Comparison of ENCODE assay signal across 1 cellular context in the genomic region with DNA sequence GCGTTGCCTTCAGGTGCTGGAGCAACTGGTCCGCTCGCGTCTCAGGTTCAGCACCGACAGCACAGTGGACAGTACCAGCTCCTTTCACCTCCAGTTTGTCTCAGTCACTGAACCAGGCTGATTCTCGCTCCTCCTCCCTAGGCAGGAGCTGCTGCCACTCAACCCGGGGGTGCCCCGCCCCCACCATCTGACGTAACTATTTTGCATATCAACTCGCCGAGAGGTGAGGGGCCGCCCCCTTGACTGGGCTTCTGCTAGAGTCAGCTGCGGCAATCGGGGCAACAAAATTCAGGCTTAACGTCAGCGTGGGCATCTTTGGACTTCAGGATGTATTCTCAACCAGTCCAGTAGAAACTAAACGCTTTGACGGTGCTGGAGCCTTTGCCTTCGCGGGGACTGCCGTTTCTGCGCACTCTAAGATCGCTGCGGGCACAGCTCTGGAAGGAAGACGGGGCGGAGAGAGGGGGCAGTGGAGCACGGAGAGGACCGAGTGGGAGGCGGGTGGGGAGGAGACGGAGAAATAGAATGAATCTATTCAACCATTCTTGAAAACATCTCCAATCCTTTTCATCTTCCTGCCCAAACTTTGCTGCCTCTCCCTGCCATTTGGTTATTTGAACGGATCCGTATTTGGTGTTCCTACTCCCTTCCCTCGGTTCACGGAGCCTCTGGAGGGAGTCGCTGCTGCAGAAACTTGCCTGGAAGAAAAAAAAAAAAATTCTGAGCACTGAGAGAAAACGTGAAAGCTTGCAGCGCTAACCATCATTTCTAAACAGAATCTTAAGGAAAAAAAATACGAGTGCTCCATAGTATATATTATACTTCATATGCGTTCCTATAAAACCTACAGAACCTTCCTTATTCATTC.
TF ChIP-seq lines count a peak whose summit lies in the region.

A gene (minus strand): TSS at position 109 of the 868 bp plus-strand sequence. CDS start 52,604 bp downstream, outside the sequence.

TF ChIP-seq in WTC11, 78 proteins besides CTCF, POLR2A, EP300 and RAD21 (continued from another document):
- TF ChIP-seq, protein P1, sequence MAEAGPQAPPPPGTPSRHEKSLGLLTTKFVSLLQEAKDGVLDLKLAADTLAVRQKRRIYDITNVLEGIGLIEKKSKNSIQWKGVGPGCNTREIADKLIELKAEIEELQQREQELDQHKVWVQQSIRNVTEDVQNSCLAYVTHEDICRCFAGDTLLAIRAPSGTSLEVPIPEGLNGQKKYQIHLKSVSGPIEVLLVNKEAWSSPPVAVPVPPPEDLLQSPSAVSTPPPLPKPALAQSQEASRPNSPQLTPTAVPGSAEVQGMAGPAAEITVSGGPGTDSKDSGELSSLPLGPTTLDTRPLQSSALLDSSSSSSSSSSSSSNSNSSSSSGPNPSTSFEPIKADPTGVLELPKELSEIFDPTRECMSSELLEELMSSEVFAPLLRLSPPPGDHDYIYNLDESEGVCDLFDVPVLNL (CRISPR knock-in tag; IDR thresholded peaks at IDR 0.05; ENCODE audit: borderline replicate concordance, low read depth), result no peak
- TF ChIP-seq ELF4 (CRISPR knock-in tag; IDR thresholded peaks at IDR 0.05; ENCODE audit: low read depth), result no peak
